1 cellular context compared by ENCODE assay signal in the genomic region with DNA sequence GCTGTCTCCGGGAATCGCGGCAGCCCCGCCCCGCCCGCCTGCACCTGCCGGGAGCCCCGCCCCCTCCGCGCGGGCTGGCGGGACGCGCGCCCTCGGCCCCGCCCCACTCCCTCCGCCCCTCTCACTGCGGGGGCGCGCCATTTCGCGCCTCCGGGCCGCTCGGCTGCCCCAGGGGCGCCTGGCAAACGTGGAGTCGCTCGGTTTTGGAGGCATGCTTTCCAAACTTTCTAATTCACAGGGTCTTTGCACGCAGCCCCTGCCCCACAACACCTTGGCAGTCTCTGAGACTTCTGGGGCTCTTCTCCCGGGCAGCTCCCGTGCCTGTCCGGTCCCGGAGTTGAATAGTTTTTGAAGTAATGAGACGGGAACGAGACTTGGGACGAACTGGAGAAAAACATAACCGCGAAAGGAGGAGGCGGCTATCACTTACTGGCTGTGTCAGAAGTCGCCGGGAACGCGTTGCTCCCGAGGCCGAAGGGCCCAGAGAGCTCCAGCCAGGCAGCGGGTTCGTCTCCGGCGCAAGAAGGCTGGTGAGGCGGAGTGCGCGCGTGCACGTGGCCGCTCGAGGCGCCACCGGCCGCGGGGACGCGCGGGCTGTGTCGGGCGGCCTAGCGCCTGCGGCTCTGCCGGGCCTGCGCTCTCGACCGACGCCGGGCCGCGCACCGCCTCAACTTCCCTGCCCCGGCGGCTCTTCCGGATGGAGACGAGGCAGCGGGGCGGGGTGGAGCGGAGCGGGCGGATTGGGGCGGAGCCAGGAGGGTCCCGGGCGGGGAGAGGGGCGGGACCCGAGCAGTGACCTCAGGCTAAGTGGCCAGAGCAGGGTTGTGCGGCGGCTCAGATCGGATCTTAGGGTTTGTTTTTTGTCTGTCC.
TF ChIP-seq lines count a peak whose summit lies in the region.

A gene (minus strand): TSS at position 699 of the 870 bp plus-strand sequence. CDS start 3,436 bp downstream, outside the sequence.

TF ChIP-seq in HepG2, 621 proteins besides CTCF, POLR2A, EP300 and RAD21 (continued from another document and continues in another):
- TF ChIP-seq, protein P1, sequence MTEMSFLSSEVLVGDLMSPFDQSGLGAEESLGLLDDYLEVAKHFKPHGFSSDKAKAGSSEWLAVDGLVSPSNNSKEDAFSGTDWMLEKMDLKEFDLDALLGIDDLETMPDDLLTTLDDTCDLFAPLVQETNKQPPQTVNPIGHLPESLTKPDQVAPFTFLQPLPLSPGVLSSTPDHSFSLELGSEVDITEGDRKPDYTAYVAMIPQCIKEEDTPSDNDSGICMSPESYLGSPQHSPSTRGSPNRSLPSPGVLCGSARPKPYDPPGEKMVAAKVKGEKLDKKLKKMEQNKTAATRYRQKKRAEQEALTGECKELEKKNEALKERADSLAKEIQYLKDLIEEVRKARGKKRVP (CRISPR knock-in tag; IDR thresholded peaks at IDR 0.05): no peak
- TF ChIP-seq, protein P2, sequence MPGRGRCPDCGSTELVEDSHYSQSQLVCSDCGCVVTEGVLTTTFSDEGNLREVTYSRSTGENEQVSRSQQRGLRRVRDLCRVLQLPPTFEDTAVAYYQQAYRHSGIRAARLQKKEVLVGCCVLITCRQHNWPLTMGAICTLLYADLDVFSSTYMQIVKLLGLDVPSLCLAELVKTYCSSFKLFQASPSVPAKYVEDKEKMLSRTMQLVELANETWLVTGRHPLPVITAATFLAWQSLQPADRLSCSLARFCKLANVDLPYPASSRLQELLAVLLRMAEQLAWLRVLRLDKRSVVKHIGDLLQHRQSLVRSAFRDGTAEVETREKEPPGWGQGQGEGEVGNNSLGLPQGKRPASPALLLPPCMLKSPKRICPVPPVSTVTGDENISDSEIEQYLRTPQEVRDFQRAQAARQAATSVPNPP (CRISPR knock-in tag; IDR thresholded peaks at IDR 0.05): peak; percentile 84
- TF ChIP-seq ZNF816 (CRISPR knock-in tag; IDR thresholded peaks at IDR 0.05; ENCODE audit: borderline replicate concordance) (no peak; the same call in 1 of the 2 replicates), SMARCC2 (IDR thresholded peaks at IDR 0.05) (no peak), ZSCAN31 (CRISPR knock-in tag; IDR thresholded peaks at IDR 0.05; ENCODE audit: low read depth) (peak; percentile 79), FIP1L1 (IDR thresholded peaks at IDR 0.05; ENCODE audit: borderline replicate concordance, insufficient read depth, low read depth, low read length) (no peak), ZNF782 (CRISPR knock-in tag; IDR thresholded peaks at IDR 0.05; ENCODE audit: borderline replicate concordance) (0 out of 2 replicates have a peak, but pooled peaks have one; percentile 17), KMT2B (CRISPR knock-in tag; IDR thresholded peaks at IDR 0.05) (peak; percentile 78; the same call in 1 of the 2 replicates), ZNF354B (CRISPR knock-in tag; IDR thresholded peaks at IDR 0.05) (no peak), HCFC1 (IDR thresholded peaks at IDR 0.05; ENCODE audit: low read depth, low read length) (no peak; the same call in 1 of the 2 replicates), ZNF670 (CRISPR knock-in tag; IDR thresholded peaks at IDR 0.05; ENCODE audit: borderline replicate concordance) (no peak), NKX3-1 (CRISPR knock-in tag; IDR thresholded peaks at IDR 0.05) (peak; percentile 64; the same call in 1 of the 2 replicates), MXD4 (CRISPR knock-in tag; IDR thresholded peaks at IDR 0.05) (peak; percentile 49), ZBTB1 (CRISPR knock-in tag; IDR thresholded peaks at IDR 0.05; ENCODE audit: borderline replicate concordance) (no peak), ZNF781 (CRISPR knock-in tag; IDR thresholded peaks at IDR 0.05; ENCODE audit: borderline replicate concordance, not compliant biosample characterization) (no peak), ZFP36 (IDR thresholded peaks at IDR 0.05; ENCODE audit: borderline replicate concordance, low read depth, low read length, partially characterized antibody) (no peak), HMG20B (CRISPR knock-in tag; conservative IDR thresholded peaks at IDR 0.05) (no peak), XBP1 (CRISPR knock-in tag; IDR thresholded peaks at IDR 0.05) (no peak), RXRB (CRISPR knock-in tag; IDR thresholded peaks at IDR 0.05; ENCODE audit: borderline replicate concordance) (peak; percentile 12; the same call in 1 of the 2 replicates), SMC3 (IDR thresholded peaks at IDR 0.05; ENCODE audit: low read length) (no peak), ZNF570 (CRISPR knock-in tag; IDR thresholded peaks at IDR 0.05; ENCODE audit: borderline replicate concordance) (0 out of 2 replicates have a peak, but pooled peaks have one; percentile 29), SAFB2 (CRISPR knock-in tag; IDR thresholded peaks at IDR 0.05; ENCODE audit: borderline replicate concordance, low read depth) (peak; percentile 97; the same call in 1 of the 2 replicates), NCOA1 (CRISPR knock-in tag; IDR thresholded peaks at IDR 0.05) (peak; percentile 87; the same call in 1 of the 2 replicates)
- TF ChIP-seq, protein P3, sequence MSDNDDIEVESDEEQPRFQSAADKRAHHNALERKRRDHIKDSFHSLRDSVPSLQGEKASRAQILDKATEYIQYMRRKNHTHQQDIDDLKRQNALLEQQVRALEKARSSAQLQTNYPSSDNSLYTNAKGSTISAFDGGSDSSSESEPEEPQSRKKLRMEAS (IDR thresholded peaks at IDR 0.05): peak; percentile 77
- TF ChIP-seq, protein P4, sequence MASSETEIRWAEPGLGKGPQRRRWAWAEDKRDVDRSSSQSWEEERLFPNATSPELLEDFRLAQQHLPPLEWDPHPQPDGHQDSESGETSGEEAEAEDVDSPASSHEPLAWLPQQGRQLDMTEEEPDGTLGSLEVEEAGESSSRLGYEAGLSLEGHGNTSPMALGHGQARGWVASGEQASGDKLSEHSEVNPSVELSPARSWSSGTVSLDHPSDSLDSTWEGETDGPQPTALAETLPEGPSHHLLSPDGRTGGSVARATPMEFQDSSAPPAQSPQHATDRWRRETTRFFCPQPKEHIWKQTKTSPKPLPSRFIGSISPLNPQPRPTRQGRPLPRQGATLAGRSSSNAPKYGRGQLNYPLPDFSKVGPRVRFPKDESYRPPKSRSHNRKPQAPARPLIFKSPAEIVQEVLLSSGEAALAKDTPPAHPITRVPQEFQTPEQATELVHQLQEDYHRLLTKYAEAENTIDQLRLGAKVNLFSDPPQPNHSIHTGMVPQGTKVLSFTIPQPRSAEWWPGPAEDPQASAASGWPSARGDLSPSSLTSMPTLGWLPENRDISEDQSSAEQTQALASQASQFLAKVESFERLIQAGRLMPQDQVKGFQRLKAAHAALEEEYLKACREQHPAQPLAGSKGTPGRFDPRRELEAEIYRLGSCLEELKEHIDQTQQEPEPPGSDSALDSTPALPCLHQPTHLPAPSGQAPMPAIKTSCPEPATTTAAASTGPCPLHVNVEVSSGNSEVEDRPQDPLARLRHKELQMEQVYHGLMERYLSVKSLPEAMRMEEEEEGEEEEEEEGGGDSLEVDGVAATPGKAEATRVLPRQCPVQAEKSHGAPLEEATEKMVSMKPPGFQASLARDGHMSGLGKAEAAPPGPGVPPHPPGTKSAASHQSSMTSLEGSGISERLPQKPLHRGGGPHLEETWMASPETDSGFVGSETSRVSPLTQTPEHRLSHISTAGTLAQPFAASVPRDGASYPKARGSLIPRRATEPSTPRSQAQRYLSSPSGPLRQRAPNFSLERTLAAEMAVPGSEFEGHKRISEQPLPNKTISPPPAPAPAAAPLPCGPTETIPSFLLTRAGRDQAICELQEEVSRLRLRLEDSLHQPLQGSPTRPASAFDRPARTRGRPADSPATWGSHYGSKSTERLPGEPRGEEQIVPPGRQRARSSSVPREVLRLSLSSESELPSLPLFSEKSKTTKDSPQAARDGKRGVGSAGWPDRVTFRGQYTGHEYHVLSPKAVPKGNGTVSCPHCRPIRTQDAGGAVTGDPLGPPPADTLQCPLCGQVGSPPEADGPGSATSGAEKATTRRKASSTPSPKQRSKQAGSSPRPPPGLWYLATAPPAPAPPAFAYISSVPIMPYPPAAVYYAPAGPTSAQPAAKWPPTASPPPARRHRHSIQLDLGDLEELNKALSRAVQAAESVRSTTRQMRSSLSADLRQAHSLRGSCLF (CRISPR knock-in tag; IDR thresholded peaks at IDR 0.05; ENCODE audit: borderline replicate concordance): no peak; the same call in 1 of the 2 replicates
- TF ChIP-seq, protein P5, sequence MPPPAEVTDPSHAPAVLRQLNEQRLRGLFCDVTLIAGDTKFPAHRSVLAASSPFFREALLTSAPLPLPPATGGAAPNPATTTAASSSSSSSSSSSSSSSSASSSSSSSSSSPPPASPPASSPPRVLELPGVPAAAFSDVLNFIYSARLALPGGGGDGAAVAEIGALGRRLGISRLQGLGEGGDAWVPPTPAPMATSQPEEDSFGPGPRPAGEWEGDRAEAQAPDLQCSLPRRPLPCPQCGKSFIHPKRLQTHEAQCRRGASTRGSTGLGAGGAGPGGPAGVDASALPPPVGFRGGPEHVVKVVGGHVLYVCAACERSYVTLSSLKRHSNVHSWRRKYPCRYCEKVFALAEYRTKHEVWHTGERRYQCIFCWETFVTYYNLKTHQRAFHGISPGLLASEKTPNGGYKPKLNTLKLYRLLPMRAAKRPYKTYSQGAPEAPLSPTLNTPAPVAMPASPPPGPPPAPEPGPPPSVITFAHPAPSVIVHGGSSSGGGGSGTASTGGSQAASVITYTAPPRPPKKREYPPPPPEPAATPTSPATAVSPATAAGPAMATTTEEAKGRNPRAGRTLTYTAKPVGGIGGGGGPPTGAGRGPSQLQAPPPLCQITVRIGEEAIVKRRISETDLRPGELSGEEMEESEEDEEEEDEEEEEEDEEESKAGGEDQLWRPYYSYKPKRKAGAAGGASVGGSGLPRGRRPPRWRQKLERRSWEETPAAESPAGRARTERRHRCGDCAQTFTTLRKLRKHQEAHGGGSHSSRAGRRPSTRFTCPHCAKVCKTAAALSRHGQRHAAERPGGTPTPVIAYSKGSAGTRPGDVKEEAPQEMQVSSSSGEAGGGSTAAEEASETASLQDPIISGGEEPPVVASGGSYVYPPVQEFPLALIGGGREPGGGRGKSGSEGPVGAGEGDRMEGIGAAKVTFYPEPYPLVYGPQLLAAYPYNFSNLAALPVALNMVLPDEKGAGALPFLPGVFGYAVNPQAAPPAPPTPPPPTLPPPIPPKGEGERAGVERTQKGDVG (CRISPR knock-in tag; IDR thresholded peaks at IDR 0.05; ENCODE audit: borderline replicate concordance): 0 out of 2 replicates have a peak, but pooled peaks have one; percentile 59
- TF ChIP-seq, protein P6, sequence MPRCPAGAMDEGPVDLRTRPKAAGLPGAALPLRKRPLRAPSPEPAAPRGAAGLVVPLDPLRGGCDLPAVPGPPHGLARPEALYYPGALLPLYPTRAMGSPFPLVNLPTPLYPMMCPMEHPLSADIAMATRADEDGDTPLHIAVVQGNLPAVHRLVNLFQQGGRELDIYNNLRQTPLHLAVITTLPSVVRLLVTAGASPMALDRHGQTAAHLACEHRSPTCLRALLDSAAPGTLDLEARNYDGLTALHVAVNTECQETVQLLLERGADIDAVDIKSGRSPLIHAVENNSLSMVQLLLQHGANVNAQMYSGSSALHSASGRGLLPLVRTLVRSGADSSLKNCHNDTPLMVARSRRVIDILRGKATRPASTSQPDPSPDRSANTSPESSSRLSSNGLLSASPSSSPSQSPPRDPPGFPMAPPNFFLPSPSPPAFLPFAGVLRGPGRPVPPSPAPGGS (CRISPR knock-in tag; IDR thresholded peaks at IDR 0.05): peak; percentile 97
- TF ChIP-seq, protein P7, sequence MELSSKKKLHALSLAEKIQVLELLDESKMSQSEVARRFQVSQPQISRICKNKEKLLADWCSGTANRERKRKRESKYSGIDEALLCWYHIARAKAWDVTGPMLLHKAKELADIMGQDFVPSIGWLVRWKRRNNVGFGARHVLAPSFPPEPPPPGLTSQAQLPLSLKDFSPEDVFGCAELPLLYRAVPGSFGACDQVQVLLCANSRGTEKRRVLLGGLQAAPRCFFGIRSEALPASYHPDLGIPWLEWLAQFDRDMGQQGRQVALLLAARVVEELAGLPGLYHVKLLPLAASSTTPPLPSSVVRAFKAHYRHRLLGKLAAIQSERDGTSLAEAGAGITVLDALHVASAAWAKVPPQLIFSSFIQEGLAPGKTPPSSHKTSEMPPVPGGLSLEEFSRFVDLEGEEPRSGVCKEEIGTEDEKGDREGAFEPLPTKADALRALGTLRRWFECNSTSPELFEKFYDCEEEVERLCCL (CRISPR knock-in tag; IDR thresholded peaks at IDR 0.05; ENCODE audit: borderline replicate concordance): no peak
- TF ChIP-seq, protein P8, sequence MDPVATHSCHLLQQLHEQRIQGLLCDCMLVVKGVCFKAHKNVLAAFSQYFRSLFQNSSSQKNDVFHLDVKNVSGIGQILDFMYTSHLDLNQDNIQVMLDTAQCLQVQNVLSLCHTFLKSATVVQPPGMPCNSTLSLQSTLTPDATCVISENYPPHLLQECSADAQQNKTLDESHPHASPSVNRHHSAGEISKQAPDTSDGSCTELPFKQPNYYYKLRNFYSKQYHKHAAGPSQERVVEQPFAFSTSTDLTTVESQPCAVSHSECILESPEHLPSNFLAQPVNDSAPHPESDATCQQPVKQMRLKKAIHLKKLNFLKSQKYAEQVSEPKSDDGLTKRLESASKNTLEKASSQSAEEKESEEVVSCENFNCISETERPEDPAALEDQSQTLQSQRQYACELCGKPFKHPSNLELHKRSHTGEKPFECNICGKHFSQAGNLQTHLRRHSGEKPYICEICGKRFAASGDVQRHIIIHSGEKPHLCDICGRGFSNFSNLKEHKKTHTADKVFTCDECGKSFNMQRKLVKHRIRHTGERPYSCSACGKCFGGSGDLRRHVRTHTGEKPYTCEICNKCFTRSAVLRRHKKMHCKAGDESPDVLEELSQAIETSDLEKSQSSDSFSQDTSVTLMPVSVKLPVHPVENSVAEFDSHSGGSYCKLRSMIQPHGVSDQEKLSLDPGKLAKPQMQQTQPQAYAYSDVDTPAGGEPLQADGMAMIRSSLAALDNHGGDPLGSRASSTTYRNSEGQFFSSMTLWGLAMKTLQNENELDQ (CRISPR knock-in tag; IDR thresholded peaks at IDR 0.05; ENCODE audit: borderline replicate concordance): no peak
- TF ChIP-seq, protein P9, sequence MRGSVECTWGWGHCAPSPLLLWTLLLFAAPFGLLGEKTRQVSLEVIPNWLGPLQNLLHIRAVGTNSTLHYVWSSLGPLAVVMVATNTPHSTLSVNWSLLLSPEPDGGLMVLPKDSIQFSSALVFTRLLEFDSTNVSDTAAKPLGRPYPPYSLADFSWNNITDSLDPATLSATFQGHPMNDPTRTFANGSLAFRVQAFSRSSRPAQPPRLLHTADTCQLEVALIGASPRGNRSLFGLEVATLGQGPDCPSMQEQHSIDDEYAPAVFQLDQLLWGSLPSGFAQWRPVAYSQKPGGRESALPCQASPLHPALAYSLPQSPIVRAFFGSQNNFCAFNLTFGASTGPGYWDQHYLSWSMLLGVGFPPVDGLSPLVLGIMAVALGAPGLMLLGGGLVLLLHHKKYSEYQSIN (CRISPR knock-in tag; IDR thresholded peaks at IDR 0.05; ENCODE audit: borderline replicate concordance): no peak
- TF ChIP-seq, protein P10, sequence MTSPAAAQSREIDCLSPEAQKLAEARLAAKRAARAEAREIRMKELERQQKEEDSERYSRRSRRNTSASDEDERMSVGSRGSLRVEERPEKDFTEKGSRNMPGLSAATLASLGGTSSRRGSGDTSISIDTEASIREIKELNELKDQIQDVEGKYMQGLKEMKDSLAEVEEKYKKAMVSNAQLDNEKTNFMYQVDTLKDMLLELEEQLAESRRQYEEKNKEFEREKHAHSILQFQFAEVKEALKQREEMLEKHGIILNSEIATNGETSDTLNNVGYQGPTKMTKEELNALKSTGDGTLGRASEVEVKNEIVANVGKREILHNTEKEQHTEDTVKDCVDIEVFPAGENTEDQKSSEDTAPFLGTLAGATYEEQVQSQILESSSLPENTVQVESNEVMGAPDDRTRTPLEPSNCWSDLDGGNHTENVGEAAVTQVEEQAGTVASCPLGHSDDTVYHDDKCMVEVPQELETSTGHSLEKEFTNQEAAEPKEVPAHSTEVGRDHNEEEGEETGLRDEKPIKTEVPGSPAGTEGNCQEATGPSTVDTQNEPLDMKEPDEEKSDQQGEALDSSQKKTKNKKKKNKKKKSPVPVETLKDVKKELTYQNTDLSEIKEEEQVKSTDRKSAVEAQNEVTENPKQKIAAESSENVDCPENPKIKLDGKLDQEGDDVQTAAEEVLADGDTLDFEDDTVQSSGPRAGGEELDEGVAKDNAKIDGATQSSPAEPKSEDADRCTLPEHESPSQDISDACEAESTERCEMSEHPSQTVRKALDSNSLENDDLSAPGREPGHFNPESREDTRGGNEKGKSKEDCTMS (CRISPR knock-in tag; conservative IDR thresholded peaks at IDR 0.05): no peak
